In the genomic region with DNA sequence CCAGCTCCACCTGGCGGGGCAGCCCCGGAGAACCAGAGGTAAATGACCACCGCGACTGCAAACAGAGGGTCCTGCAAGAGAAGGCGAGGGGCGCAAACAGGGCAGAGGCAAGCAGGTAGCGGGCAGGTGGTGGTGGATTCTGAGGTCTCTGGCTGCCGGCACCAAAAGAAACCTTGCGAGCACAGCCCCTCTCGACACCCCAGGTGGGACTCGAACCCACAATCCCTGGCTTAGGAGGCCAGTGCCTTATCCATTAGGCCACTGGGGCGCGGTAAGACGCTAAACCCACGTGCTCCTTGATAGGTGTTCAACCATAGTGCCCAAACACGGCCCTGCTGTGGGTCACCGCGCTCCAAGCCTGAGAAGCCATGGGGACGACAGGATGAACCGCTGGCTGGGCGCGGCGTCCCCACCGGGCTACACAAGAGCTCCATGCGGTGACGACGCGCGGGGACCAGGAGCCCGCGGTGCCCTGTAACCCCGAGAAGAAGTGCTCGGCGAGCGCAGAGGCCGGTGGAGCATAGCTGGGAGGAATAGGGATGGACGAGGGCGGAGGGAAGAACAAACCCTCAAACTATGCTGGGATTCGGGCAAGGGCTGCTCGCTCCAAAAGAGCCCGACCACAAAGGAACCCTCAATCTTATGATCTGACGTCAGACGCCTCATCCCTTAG, we compare ENCODE assay signal across 8 cellular contexts. TPM values are rescaled to one million over a fixed set of nuclear protein-coding genes. Genes with fewer than 3 reads are reported as not detected.
DNase-seq lines count a peak whose midpoint lies in the region; ATAC-seq and TF ChIP-seq lines count a peak whose summit lies in the region.

No MANE protein-coding gene starts in this region.

- peak overlapping the region; percentile 84 for H3K4me3 ChIP-seq in fibroblast of the aortic adventitia (ENCODE audit: low read depth, low read length)

- H3K27ac Mint-ChIP-seq in Calu3 (ENCODE audit: unreplicated experiment) (peak overlapping the region; percentile 100), nephron (peak overlapping the region; percentile 97 to 99 (median 98))

- H3K27me3 Mint-ChIP-seq in Calu3 (ENCODE audit: unreplicated experiment) = peaks cover 16% of the 10 kb centered on the region
- H3K27me3 Mint-ChIP-seq in nephron (ENCODE audit: low read depth) = peaks cover 8% of the 10 kb centered on the region

- H3K36me3 Mint-ChIP-seq in Calu3 (ENCODE audit: insufficient read depth, unreplicated experiment) (peaks cover 53% of the 10 kb centered on the region), nephron (ENCODE audit: low read depth) (peaks cover 12% of the 10 kb centered on the region)

- H3K4me1 Mint-ChIP-seq in Calu3 (ENCODE audit: low read depth, unreplicated experiment) (peaks cover 30% of the 10 kb centered on the region), nephron (peaks cover 19% of the 10 kb centered on the region)

- CTCF ChIA-PET in Calu3 (lab: Charles Lee) = interaction anchor here (0.6 to 3.6 kb wide), 8 partner anchors 22 to 167 kb away, joined by 3 to 31 read pairs (median 4); partner anchors contain the start of gene MRPL58
- CTCF ChIA-PET in RWPE1 (lab: Yijun Ruan, JAX) = interaction anchor here (0.6 to 2.0 kb wide), 5 partner anchors 23 to 201 kb away, joined by 3 to 5 read pairs (median 3); no protein-coding TSS in a partner anchor

- H3K4me3 Mint-ChIP-seq in Calu3 (ENCODE audit: low read depth, unreplicated experiment) = peak overlapping the region; percentile 97
- peak overlapping the region; percentile 98 to 99 (median 99) for H3K4me3 Mint-ChIP-seq in nephron

- peak overlapping the region; percentile 93 for H3K27ac ChIP-seq in RWPE1

- H3K9me3 Mint-ChIP-seq in Calu3 (ENCODE audit: low read depth, unreplicated experiment) (no peaks in the 10 kb centered on the region), nephron (peaks cover 16% of the 10 kb centered on the region)

- intact Hi-C loops in Calu3 (cut with micrococcal nuclease; ENCODE audit: unreplicated experiment) = loop anchor here (2.0 to 5.0 kb wide), 2 partner anchors 58 to 72 kb away; no protein-coding TSS in a partner anchor

- TF ChIP-seq CTCF in Calu3 (IDR thresholded peaks at IDR 0.05; ENCODE audit: unreplicated experiment) (no peak), RWPE1 (conservative IDR thresholded peaks at IDR 0.05; ENCODE audit: low read depth) (no peak), fibroblast of the aortic adventitia (IDR thresholded peaks at IDR 0.05; ENCODE audit: insufficient read depth, low read length) (peak; percentile 27), nephron (IDR thresholded peaks at IDR 0.05; ENCODE audit: unreplicated experiment in 3 of 3) (peak in 1 of 3 experiments; percentile 18)

- no TSS peak for BruUV-seq in Calu3 (replicated peaks; lab: Mats Ljungman, UMichigan)

- ATAC-seq in GM21737 (IDR thresholded peaks at IDR 0.05; ENCODE audit: unreplicated experiment) = peak; percentile 61

- POLR2A ChIA-PET in RWPE1 (lab: Yijun Ruan, JAX; ENCODE audit: low non-redundant PET) = interaction anchor here (0.6 kb wide), 1 partner anchor 26 kb away, joined by 3 read pairs; no protein-coding TSS in a partner anchor

- DNase-seq in Calu3 (peak; percentile 95), LoVo (ENCODE audit: low spot score) (peak; percentile 87), RWPE1 (ENCODE audit: low spot score) (peak; percentile 60), fibroblast of the aortic adventitia (ENCODE audit: low read depth) (peak; percentile 87)
- peak; percentile 63 for DNase-seq in activated effector memory CD4-positive, alpha-beta T cell treated with Interleukin-2 at 50 U/mL for 16 hours
- DNase-seq in stimulated activated naive CD4-positive, alpha-beta T cell (lab: John Stamatoyannopoulos, UW) = peak; percentile 58 to 87 (median 76)

RNA-seq across cellular contexts. Expression of gene ATP5PD, which starts 12.4 kb away (rescaled TPM):
- total RNA-seq in Calu3 (2022) (288 and 289 TPM in 2 replicates), fibroblast of the aortic adventitia (ENCODE audit: low replicate concordance) (513 and 829 TPM in 2 replicates)

RNA-seq across cellular contexts. Expression of gene KCTD2, which starts 12.7 kb away (rescaled TPM):
- total RNA-seq in Calu3 (2022) (24.4 TPM in 2 replicates), fibroblast of the aortic adventitia (ENCODE audit: low replicate concordance) (20.2 and 34.2 TPM in 2 replicates)

RNA-seq across cellular contexts. Expression of gene MRPL58, which starts 21.9 kb away (rescaled TPM):
- 49.0 and 52.7 TPM in 2 replicates for total RNA-seq in Calu3 (2022)
- total RNA-seq in fibroblast of the aortic adventitia (ENCODE audit: low replicate concordance) = 26.2 and 31.4 TPM in 2 replicates

RNA-seq across cellular contexts. Expression of gene CDR2L, which starts 46.9 kb away (rescaled TPM):
- 39.4 and 48.3 TPM in 2 replicates for total RNA-seq in Calu3 (2022)
- 11.8 and 15.3 TPM in 2 replicates for total RNA-seq in fibroblast of the aortic adventitia (ENCODE audit: low replicate concordance)

RNA-seq across cellular contexts. Expression of gene SLC16A5, which starts 53.4 kb away (rescaled TPM):
- total RNA-seq in Calu3 (2022) (124 and 187 TPM in 2 replicates), fibroblast of the aortic adventitia (ENCODE audit: low replicate concordance) (2.8 and 4.4 TPM in 2 replicates)

Comparison
In these comparisons a context has a peak if more than half of its experiments do, and no peak if none do; other contexts are left out.
1. Peak in every context shown above with its lines: DNase-seq, ATAC-seq, H3K4me3 ChIP-seq and H3K27ac ChIP-seq.